22 cellular contexts compared by ENCODE assay signal in genomic region chr15:97561529-97561928, GRCh38.
"Had no signal": no experiment of that assay in that cellular context is flagged by ENCODE, and none has a peak within 500 bp of the region (broad histone marks: within the 10 kb centered on the region; RNA-seq: fewer than 3 reads in every experiment).

No MANE protein-coding gene starts in this region.

- H3K4me1 Mint-ChIP-seq: activated naive CD8-positive, alpha-beta T cell treated with anti-CD3 and anti-CD28 coated beads, Interleukin-2, amount 10 ng/mL, durations not matched to agents 7 days and 5 days; endodermal cell; memory B cell; naive B cell had no signal

- H3K27me3 Mint-ChIP-seq: activated naive CD8-positive, alpha-beta T cell treated with anti-CD3 and anti-CD28 coated beads, Interleukin-2, amount 10 ng/mL, durations not matched to agents 7 days and 5 days; activated T-cell treated with anti-CD3 and anti-CD28 coated beads, Interleukin-2, amount 50 U/mL, for 24 hours; memory B cell; naive B cell; stimulated activated naive CD8-positive, alpha-beta T cell treated with anti-CD3 and anti-CD28 coated beads, Interleukin-15, Interleukin-2, amounts not matched to agents 100 ng/mL and 50 ng/mL, for 24 hours had no signal

- H3K36me3 ChIP-seq: colonic mucosa, esophagus squamous epithelium, gastrocnemius medialis, thyroid gland, upper lobe of right lung had no signal

- H3K9me3 Mint-ChIP-seq: endodermal cell had no signal

- ATAC-seq: gastrocnemius medialis, left colon, upper lobe of right lung had no signal

- H3K9me3 ChIP-seq: colonic mucosa, esophagus squamous epithelium, gastrocnemius medialis, thyroid gland, upper lobe of right lung had no signal

- H3K27ac Mint-ChIP-seq: activated naive CD8-positive, alpha-beta T cell treated with anti-CD3 and anti-CD28 coated beads, Interleukin-2, amount 10 ng/mL, durations not matched to agents 7 days and 5 days; activated T-cell treated with anti-CD3 and anti-CD28 coated beads, Interleukin-2, amount 50 U/mL, for 24 hours; activated T-helper 2 cell treated with anti-CD3 and anti-CD28 coated beads, Interferon-gamma antibody, Interleukin-2, Interleukin-4, amounts not matched to agents 10 μg/mL and 5 μg/mL and 100 μg/mL, durations not matched to agents 14 hours and 24 hours and 36 hours; endodermal cell; memory B cell; stimulated activated naive CD8-positive, alpha-beta T cell treated with anti-CD3 and anti-CD28 coated beads, Interleukin-15, Interleukin-2, amounts not matched to agents 100 ng/mL and 50 ng/mL, for 24 hours; T-helper 2 cell treated with Interferon-gamma antibody and Interleukin-4, amounts not matched to agents 5 μg/mL and 100 μg/mL, for 36 hours had no signal

- H3K4me1 ChIP-seq: colonic mucosa, esophagus squamous epithelium, gastrocnemius medialis, thyroid gland, upper lobe of right lung had no signal

- H3K4me3 ChIP-seq: colonic mucosa, esophagus squamous epithelium, gastrocnemius medialis, thyroid gland, upper lobe of right lung had no signal

- H3K36me3 Mint-ChIP-seq: activated naive CD8-positive, alpha-beta T cell treated with anti-CD3 and anti-CD28 coated beads, Interleukin-2, amount 10 ng/mL, durations not matched to agents 7 days and 5 days; memory B cell; naive B cell had no signal

- H3K4me3 Mint-ChIP-seq: activated naive CD8-positive, alpha-beta T cell treated with anti-CD3 and anti-CD28 coated beads, Interleukin-2, amount 10 ng/mL, durations not matched to agents 7 days and 5 days; activated T-cell treated with anti-CD3 and anti-CD28 coated beads, Interleukin-2, amount 50 U/mL, for 24 hours; endodermal cell; memory B cell; naive B cell; stimulated activated naive CD8-positive, alpha-beta T cell treated with anti-CD3 and anti-CD28 coated beads, Interleukin-15, Interleukin-2, amounts not matched to agents 100 ng/mL and 50 ng/mL, for 24 hours; T-helper 2 cell treated with Interferon-gamma antibody and Interleukin-4, amounts not matched to agents 5 μg/mL and 100 μg/mL, for 36 hours had no signal

- DNase-seq: activated CD4-positive, alpha-beta T cell treated with anti-CD3 and anti-CD28 coated beads for 1 hour; activated CD4-positive, alpha-beta T cell treated with anti-CD3 and anti-CD28 coated beads, Interleukin-2, amount 50 U/mL, for 1 hour; activated naive CD4-positive, alpha-beta T cell treated with Interleukin-2 at 50 U/mL for 16 hours; activated naive CD8-positive, alpha-beta T cell treated with anti-CD3 and anti-CD28 coated beads, Interleukin-2, amount 10 ng/mL, durations not matched to agents 7 days and 5 days; activated T-cell treated with anti-CD3 and anti-CD28 coated beads, Interleukin-2, amount 50 U/mL, for 24 hours; amniotic stem cell; colonic mucosa; endodermal cell; esophagus squamous epithelium; gastrocnemius medialis; left colon; naive B cell; occipital lobe; stimulated activated CD4-positive, alpha-beta T cell treated with anti-CD3 and anti-CD28 coated beads, Interleukin-12 subunit alpha, Interleukin-12 subunit beta, amount 100 ng/mL, for 4 hours; stimulated activated CD4-positive, alpha-beta T cell treated with anti-CD3 and anti-CD28 coated beads, Interleukin-1b, Interleukin-23, amount 100 ng/mL, for 48 hours; substantia nigra; thyroid gland; upper lobe of right lung had no signal

- H3K27me3 ChIP-seq: colonic mucosa, esophagus squamous epithelium, gastrocnemius medialis, thyroid gland, upper lobe of right lung had no signal

- H3K27ac ChIP-seq: colonic mucosa, esophagus squamous epithelium, gastrocnemius medialis, thyroid gland, upper lobe of right lung had no signal
